Comparison of ENCODE assay signal across 18 cellular contexts in the genomic region with DNA sequence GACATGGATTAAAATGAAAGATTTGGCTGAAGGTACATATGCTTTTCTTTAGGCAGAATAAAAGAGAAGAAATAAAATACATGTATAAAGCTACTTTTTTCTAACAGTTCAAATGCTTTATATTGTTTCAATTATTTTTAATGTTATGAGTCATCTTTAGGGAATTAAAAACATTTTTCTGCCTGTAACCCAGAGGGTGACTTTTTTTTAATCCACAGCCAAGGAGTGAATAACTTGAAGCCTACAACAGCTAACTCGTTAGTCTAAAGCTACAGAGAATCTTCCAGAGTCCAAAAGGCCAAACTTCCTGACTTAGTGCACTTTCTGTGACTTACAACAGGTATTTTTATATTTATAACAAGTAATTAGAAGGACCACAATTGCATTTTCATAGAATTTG.
DNase-seq lines count a peak whose midpoint lies in the region; ATAC-seq, FAIRE-seq and TF ChIP-seq lines count a peak whose summit lies in the region.
"Had no signal": no experiment of that assay in that cellular context is flagged by ENCODE, and none has a peak within 500 bp of the region (broad histone marks: within the 10 kb centered on the region; RNA-seq: fewer than 3 reads in every experiment).

No MANE protein-coding gene starts in this region.

- no peaks in the 10 kb centered on the region for H3F3A ChIP-seq in SU-DHL-6 (ENCODE audit: insufficient read depth)

- TF ChIP-seq POLR2A in heart left ventricle (IDR thresholded peaks at IDR 0.05): no peak

- H2AFZ ChIP-seq in SU-DHL-6 (ENCODE audit: low read depth, low read length, severe bottlenecking): peak overlapping the region; percentile 54
- H2AFZ ChIP-seq: hepatocyte, parathyroid adenoma had no signal

- H3K9me3 ChIP-seq in SU-DHL-6 (ENCODE audit: insufficient read depth, low read length) (no peaks in the 10 kb centered on the region), heart left ventricle (no peaks in the 10 kb centered on the region)
- H3K9me3 ChIP-seq: mucosa of descending colon had no signal

- H4K20me1 ChIP-seq in SU-DHL-6 (ENCODE audit: low read depth, low read length): no peaks in the 10 kb centered on the region

- peaks cover 0 to 7% (median 2%) of the 10 kb centered on the region in 12 donors for H3K4me1 ChIP-seq in heart left ventricle
- H3K4me1 ChIP-seq: parathyroid adenoma had no signal

- no peak overlapping the region for H3K4me3 ChIP-seq in SU-DHL-6 (ENCODE audit: insufficient read depth, low read length, poor library complexity, severe bottlenecking)
- no peak overlapping the region for H3K4me3 ChIP-seq in heart left ventricle
- no peak overlapping the region for H3K4me3 ChIP-seq in H7 (ENCODE audit: insufficient read depth, low read depth, low read length)
- H3K4me3 ChIP-seq: hepatocyte, mucosa of descending colon had no signal

- no peak overlapping the region for H3K4me2 ChIP-seq in SU-DHL-6 (ENCODE audit: low read depth, low read length, poor library complexity, severe bottlenecking)
- H3K4me2 ChIP-seq: hepatocyte had no signal

- DNase-seq in GM04503 (ENCODE audit: low read depth) (peak; percentile 48), fibroblast of peridontal ligament (ENCODE audit: extremely low read depth) (peak; percentile 61), urothelium cell line (ENCODE audit: low spot score) (peak; percentile 25), heart left ventricle (no peak), H7 (no peak)
- DNase-seq: activated CD4-positive, alpha-beta T cell treated with anti-CD3 and anti-CD28 coated beads for 36 hours; GDM1; mucosa of descending colon; MV-4-11; NCI-H748 treated with DMSO at 0.1 percent for 48 hours; stimulated activated CD4-positive, alpha-beta T cell treated with anti-CD3 and anti-CD28 coated beads, Interleukin-12 subunit alpha, Interleukin-12 subunit beta, amount 100 ng/mL, for 4 hours; stimulated activated naive CD8-positive, alpha-beta T cell treated with anti-CD3 and anti-CD28 coated beads, Interleukin-15, amount 100 ng/mL, for 72 hours had no signal

- H3K27me3 ChIP-seq in SU-DHL-6 (ENCODE audit: low read length): no peaks in the 10 kb centered on the region
- no peaks in the 10 kb centered on the region for H3K27me3 ChIP-seq in heart left ventricle
- H3K27me3 ChIP-seq in H7 (ENCODE audit: control insufficient read depth, insufficient read depth, low read length): no peaks in the 10 kb centered on the region
- H3K27me3 ChIP-seq: hepatocyte had no signal

- no peak overlapping the region for H3K9ac ChIP-seq in SU-DHL-6 (ENCODE audit: low read length)
- H3K9ac ChIP-seq: parathyroid adenoma had no signal

- intact Hi-C loops in heart left ventricle (cut with DNase I): no loop called here

- no peak for FAIRE-seq in urothelium cell line (lab: Jason Lieb, UNC)
- FAIRE-seq: RCC 7860 had no signal

- H3K27ac ChIP-seq in SU-DHL-6 (ENCODE audit: low read depth, low read length) (no peak overlapping the region), heart left ventricle (no peak overlapping the region)
- H3K27ac ChIP-seq: hepatocyte, parathyroid adenoma had no signal

- H3K9me2 ChIP-seq in SU-DHL-6 (replicated peaks; ENCODE audit: insufficient read depth, low read length): no peaks in the 10 kb centered on the region

- ATAC-seq in heart left ventricle: no peak
- no peak for ATAC-seq in HG03460 (IDR thresholded peaks at IDR 0.05; ENCODE audit: unreplicated experiment)
- ATAC-seq: activated CD4-positive, alpha-beta T cell treated with anti-CD3 and anti-CD28 coated beads for 36 hours; activated naive CD4-positive, alpha-beta T cell treated with anti-CD3 and anti-CD28 coated beads, Interleukin-2, amount 50 U/mL, for 72 hours; mucosa of descending colon; stimulated activated naive CD8-positive, alpha-beta T cell treated with anti-CD3 and anti-CD28 coated beads, Interleukin-15, amount 100 ng/mL, for 72 hours had no signal

- no peaks in the 10 kb centered on the region for H3K79me2 ChIP-seq in SU-DHL-6 (ENCODE audit: insufficient read depth, low read length)
- H3K79me2 ChIP-seq: hepatocyte, parathyroid adenoma had no signal

- WGBS in heart left ventricle, 4 donors: 44 to 56% (median 48%) methylated on average over 1 of the region's 1 CpG

- TF ChIP-seq CTCF in SU-DHL-6 (IDR thresholded peaks at IDR 0.05; ENCODE audit: insufficient read depth, low read length, poor library complexity, severe bottlenecking) (no peak), heart left ventricle (IDR thresholded peaks at IDR 0.05) (no peak)

- H3K36me3 ChIP-seq in SU-DHL-6 (ENCODE audit: low read length): no peaks in the 10 kb centered on the region
- H3K36me3 ChIP-seq in heart left ventricle: no peaks in the 10 kb centered on the region
- H3K36me3 ChIP-seq in H7 (replicated peaks; ENCODE audit: control insufficient read depth, insufficient read depth, low read length): no peaks in the 10 kb centered on the region

Comparison
In these comparisons a context has a peak if more than half of its experiments do, and no peak if none do; other contexts are left out.
1. DNase-seq: peak in GM04503 (single experiment), fibroblast of peridontal ligament (single experiment) and urothelium cell line (single experiment); none in heart left ventricle (0 of 5) and H7 (single experiment).